Comparison of ENCODE assay signal across 8 cellular contexts in genomic region chr1:176897350-176898236, GRCh38.
A peak's percentile ranks its signal among the peaks of the same experiment; 100 is the strongest.
DNase-seq lines count a peak whose midpoint lies in the region; ATAC-seq and TF ChIP-seq lines count a peak whose summit lies in the region.

No MANE protein-coding gene starts in this region.

- H3K27me3 ChIP-seq in neutrophil, result peaks cover 25% of the 10 kb centered on the region

- H3K36me3 ChIP-seq in neutrophil, result no peaks in the 10 kb centered on the region

- peak; percentile 96 for TF ChIP-seq CTCF in 22Rv1 (IDR thresholded peaks at IDR 0.05)
- TF ChIP-seq CTCF in neutrophil (IDR thresholded peaks at IDR 0.05), result peak; percentile 51

- H3K27ac ChIP-seq in 22Rv1 (no peak overlapping the region), neutrophil (no peak overlapping the region)

- no peak overlapping the region for H3K4me3 ChIP-seq in neutrophil (ENCODE audit: low read depth in 1 of 2, low read length in 1 of 2)

- peak; percentile 74 for ATAC-seq in HG03139 (IDR thresholded peaks at IDR 0.05; ENCODE audit: unreplicated experiment)
- no peak for ATAC-seq in GM19035 (IDR thresholded peaks at IDR 0.05; ENCODE audit: unreplicated experiment)

- H3K4me1 ChIP-seq in neutrophil (ENCODE audit: control insufficient read depth in 1 of 2, insufficient read depth in 1 of 2, low read depth in 1 of 2, low read length in 1 of 2), result no peaks in the 10 kb centered on the region

- no peaks in the 10 kb centered on the region for H3K9me3 ChIP-seq in neutrophil

- DNase-seq in GM04504 (ENCODE audit: low read depth) (peak; percentile 19), NCI-H345 (lab: John Stamatoyannopoulos, UW) (peak; percentile 75), fibroblast of the conjunctiva (ENCODE audit: low read depth) (peak; percentile 42)
- peak; percentile 29 to 56 for DNase-seq in activated CD4-positive, alpha-beta T cell treated with anti-CD3 and anti-CD28 coated beads, Interleukin-2, amount 50 U/mL, for 48 hours

Comparison
In these comparisons a context has a peak if more than half of its experiments do, and no peak if none do; other contexts are left out.
1. DNase-seq: peak in every context shown above with its lines; median percentile 75 in NCI-H345; 42 in activated CD4-positive, alpha-beta T cell treated with anti-CD3 and anti-CD28 coated beads, Interleukin-2, amount 50 U/mL, for 48 hours; 42 in fibroblast of the conjunctiva; 19 in GM04504.